ENCODE assay signal across 8 cellular contexts in the genomic region with DNA sequence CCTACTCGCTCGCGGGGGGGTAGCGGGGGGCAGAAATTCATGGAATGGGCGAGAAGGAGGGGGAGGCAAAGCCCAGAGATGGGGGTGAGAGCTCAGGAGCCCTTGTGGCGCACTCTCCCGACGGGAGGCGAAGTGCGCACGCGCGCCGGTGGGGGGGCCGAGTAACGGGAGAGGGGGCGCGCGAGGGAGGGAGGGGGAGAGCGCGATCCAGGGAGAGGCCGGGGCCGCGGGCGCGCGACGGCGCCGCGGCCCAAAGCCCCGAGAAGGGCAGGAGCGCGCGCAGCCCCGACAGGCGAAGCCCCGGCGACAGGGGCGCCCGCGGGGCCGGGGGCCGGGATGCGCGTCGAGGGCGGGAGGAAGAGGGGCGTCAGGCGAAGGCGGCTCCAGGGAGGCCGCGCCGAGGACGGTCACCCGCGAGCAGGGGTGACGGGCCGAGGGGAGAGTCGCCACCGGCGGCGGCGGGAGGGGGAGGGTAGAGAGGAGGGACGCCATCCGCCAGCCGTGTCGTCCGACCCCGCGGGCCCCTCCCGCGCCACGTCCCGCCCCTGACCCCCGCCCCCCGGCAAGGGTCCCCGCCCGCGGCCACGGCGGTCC. TPM values are rescaled to one million over a fixed set of nuclear protein-coding genes. Genes with fewer than 3 reads are reported as not detected.
DNase-seq lines count a peak whose midpoint lies in the region; ATAC-seq, FAIRE-seq and TF ChIP-seq lines count a peak whose summit lies in the region.

No MANE protein-coding gene starts in this region.

- ATAC-seq in GM18909 (IDR thresholded peaks at IDR 0.05; ENCODE audit: poor library complexity, unreplicated experiment) (peak; percentile 39), HG03196 (IDR thresholded peaks at IDR 0.05; ENCODE audit: unreplicated experiment) (peak; percentile 32)

- no TSS peak for BruUV-seq in endothelial cell of umbilical vein (replicated peaks; lab: Mats Ljungman, UMichigan)

- H2AFZ ChIP-seq in endothelial cell of umbilical vein (ENCODE audit: low read depth, low read length), result no peak overlapping the region

- FAIRE-seq in endothelial cell of umbilical vein (lab: Jason Lieb, UNC), result no peak

- POLR2A ChIA-PET in endothelial cell of umbilical vein (lab: Charles Lee), result no interaction called here

- peak overlapping the region; percentile 71 to 76 (median 74) for H3K4me3 ChIP-seq in endothelial cell of umbilical vein (replicated peaks in 1 of 3; ENCODE audit: insufficient read depth in 1 of 3, low read depth in 1 of 3, low read length in 3 of 3)

- intact Hi-C loops in endothelial cell of umbilical vein (cut with micrococcal nuclease), result loop anchor here (1.0 to 2.0 kb wide), 4 partner anchors 39 to 126 kb away; a partner anchor contains a TSS

- CTCF ChIA-PET in endothelial cell of umbilical vein (lab: Charles Lee), result interaction anchor here (1.5 kb wide), 1 partner anchor 84 kb away, joined by 6 read pairs; no protein-coding TSS in a partner anchor

- peak overlapping the region; percentile 88 for H3K4me2 ChIP-seq in endothelial cell of umbilical vein (ENCODE audit: insufficient read depth, low read length)

- no peaks in the 10 kb centered on the region for H3K36me3 ChIP-seq in endothelial cell of umbilical vein (ENCODE audit: control insufficient read depth in 2 of 2, extremely low read depth in 1 of 2, insufficient read depth in 2 of 2, low read length in 2 of 2)

- dilution Hi-C loops in endothelial cell of umbilical vein (cut with MboI; ENCODE audit: extremely low pct_ligation_motif_present, low sequenced_read_pairs), result no loop called here

- H3K27me3 ChIP-seq in endothelial cell of umbilical vein (ENCODE audit: control insufficient read depth in 2 of 2, insufficient read depth in 2 of 2, low read length in 2 of 2), result peaks cover 0 to 3% of the 10 kb centered on the region in 2 experiments

- peaks cover 24% of the 10 kb centered on the region for H3K4me1 ChIP-seq in endothelial cell of umbilical vein (ENCODE audit: control insufficient read depth, extremely low read depth, insufficient read depth, low read length)

- peak overlapping the region; percentile 45 for H3K27ac ChIP-seq in endothelial cell of umbilical vein (ENCODE audit: insufficient read depth, low read depth, low read length)

- H3K9me1 ChIP-seq in endothelial cell of umbilical vein (replicated peaks; ENCODE audit: control insufficient read depth, extremely low read depth, insufficient read depth, low read length), result no peaks in the 10 kb centered on the region

- peak overlapping the region; percentile 62 for H3K9ac ChIP-seq in endothelial cell of umbilical vein (replicated peaks; ENCODE audit: extremely low read depth, insufficient read depth, low read length)

- peaks cover 3% of the 10 kb centered on the region for H4K20me1 ChIP-seq in endothelial cell of umbilical vein (replicated peaks; ENCODE audit: control insufficient read depth, extremely low read depth, insufficient read depth, low read length)

- no peak for TF ChIP-seq CTCF in AG09319 (IDR thresholded peaks at IDR 0.05; ENCODE audit: low read depth, low read length)
- TF ChIP-seq CTCF in endothelial cell of umbilical vein (IDR thresholded peaks at IDR 0.05; ENCODE audit: extremely low read depth in 1 of 2, insufficient read depth in 1 of 2, low read depth in 1 of 2, low read length in 2 of 2), result no peak

- H3K9me3 ChIP-seq in endothelial cell of umbilical vein (replicated peaks; ENCODE audit: control insufficient read depth, insufficient read depth, low read length), result no peaks in the 10 kb centered on the region

- peak; percentile 30 for TF ChIP-seq POLR2A in endothelial cell of umbilical vein (IDR thresholded peaks at IDR 0.05; ENCODE audit: low read depth, low read length)

- peaks cover 46% of the 10 kb centered on the region for H3K79me2 ChIP-seq in endothelial cell of umbilical vein (ENCODE audit: control insufficient read depth, insufficient read depth, low read length)

- DNase-seq in AG09319 (ENCODE audit: extremely low read depth, low read depth) (peak; percentile 35), NCI-H69 (lab: John Stamatoyannopoulos, UW) (peak; percentile 89), endothelial cell of umbilical vein (ENCODE audit: low read depth, low spot score) (peak; percentile 71), middle frontal gyrus (ENCODE audit: extremely low spot score, low spot score) (peak; percentile 16)
- peak; percentile 79 for DNase-seq in activated CD8-positive, alpha-beta memory T cell treated with anti-CD3 and anti-CD28 coated beads, Interleukin-2, amount 50 U/mL, for 48 hours
- DNase-seq in stimulated activated CD8-positive, alpha-beta memory T cell treated with anti-CD3 and anti-CD28 coated beads, Interleukin-2, amount 100 ng/mL, for 48 hours (ENCODE audit: low read depth in 2 of 2), result peak; percentile 48 to 57

TF ChIP-seq in endothelial cell of umbilical vein, 7 proteins besides CTCF, POLR2A, EP300 and RAD21:
- TF ChIP-seq MYC (IDR thresholded peaks at IDR 0.05; ENCODE audit: low read depth, low read length) (no peak), GATA2 (IDR thresholded peaks at IDR 0.05; ENCODE audit: insufficient read depth, insufficient read length, low read depth, low read length) (no peak), JUN (IDR thresholded peaks at IDR 0.05; ENCODE audit: borderline replicate concordance, insufficient read depth, insufficient read length, low read depth) (no peak), FOS (IDR thresholded peaks at IDR 0.05; ENCODE audit: borderline replicate concordance, insufficient read depth, low read length) (no peak), EZH2 (IDR thresholded peaks at IDR 0.05; ENCODE audit: borderline replicate concordance, low read depth, low read length, severe bottlenecking) (no peak), POLR2AphosphoS5 (IDR thresholded peaks at IDR 0.05; ENCODE audit: insufficient read depth, low read depth, low read length) (no peak)
- TF ChIP-seq, protein P1, sequence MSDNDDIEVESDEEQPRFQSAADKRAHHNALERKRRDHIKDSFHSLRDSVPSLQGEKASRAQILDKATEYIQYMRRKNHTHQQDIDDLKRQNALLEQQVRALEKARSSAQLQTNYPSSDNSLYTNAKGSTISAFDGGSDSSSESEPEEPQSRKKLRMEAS (IDR thresholded peaks at IDR 0.05; ENCODE audit: insufficient read depth, insufficient read length), result no peak
TF ChIP-seq in endothelial cell of umbilical vein: peak in this region for 0.

RNA-seq across cellular contexts. Expression of a gene that starts 0.4 kb away (rescaled TPM):
- 40.9 and 45.3 TPM in 2 replicates for total RNA-seq in endothelial cell of umbilical vein
- 7.7 and 9.0 TPM in 2 replicates for polyA plus RNA-seq in endothelial cell of umbilical vein
- 10.3 and 13.8 TPM in 2 replicates for polyA plus RNA-seq in endothelial cell of umbilical vein (2011; cell fraction: cytosol; rRNA removed)
- 33.1 and 33.9 TPM in 2 replicates for polyA plus RNA-seq in endothelial cell of umbilical vein (2011; cell fraction: nucleus; rRNA removed)
- 13.8 and 16.5 TPM in 2 replicates for polyA plus RNA-seq in endothelial cell of umbilical vein (2012)
- 45.2 and 54.7 TPM in 2 replicates for polyA minus RNA-seq in endothelial cell of umbilical vein
- polyA minus RNA-seq in endothelial cell of umbilical vein (2011; cell fraction: cytosol; rRNA and poly(A)+ RNA removed), result 13.2 TPM
- polyA minus RNA-seq in endothelial cell of umbilical vein (2011; cell fraction: nucleus; rRNA and poly(A)+ RNA removed), result 59.0 and 74.8 TPM in 2 replicates

RNA-seq across cellular contexts. Expression of a gene that starts 46.9 kb away (rescaled TPM):
- not detected in 2 replicates for total RNA-seq in endothelial cell of umbilical vein
- polyA plus RNA-seq in endothelial cell of umbilical vein, result not detected in 2 replicates
- not detected in 2 replicates for polyA plus RNA-seq in endothelial cell of umbilical vein (2011; cell fraction: cytosol; rRNA removed)
- polyA plus RNA-seq in endothelial cell of umbilical vein (2011; cell fraction: nucleus; rRNA removed), result not detected in 2 replicates
- polyA plus RNA-seq in endothelial cell of umbilical vein (2012), result not detected in 2 replicates
- not detected in 2 replicates for polyA minus RNA-seq in endothelial cell of umbilical vein
- polyA minus RNA-seq in endothelial cell of umbilical vein (2011; cell fraction: cytosol; rRNA and poly(A)+ RNA removed), result not detected
- not detected in 2 replicates for polyA minus RNA-seq in endothelial cell of umbilical vein (2011; cell fraction: nucleus; rRNA and poly(A)+ RNA removed)

Comparison
In these comparisons a context has a peak if more than half of its experiments do, and no peak if none do; other contexts are left out.
1. Peak in every context shown above with its lines: DNase-seq, ATAC-seq, H3K4me3 ChIP-seq and H3K27ac ChIP-seq.
2. DNase-seq: peak in every context shown above with its lines; median percentile 89 in NCI-H69; 79 in activated CD8-positive, alpha-beta memory T cell treated with anti-CD3 and anti-CD28 coated beads, Interleukin-2, amount 50 U/mL, for 48 hours; 71 in endothelial cell of umbilical vein; 52 in stimulated activated CD8-positive, alpha-beta memory T cell treated with anti-CD3 and anti-CD28 coated beads, Interleukin-2, amount 100 ng/mL, for 48 hours; 35 in AG09319; 16 in middle frontal gyrus.